ENCODE assay signal across 12 cellular contexts in genomic region chr16:51326131-51326856, GRCh38.
DNase-seq lines count a peak whose midpoint lies in the region; ATAC-seq and TF ChIP-seq lines count a peak whose summit lies in the region.
"Had no signal": no experiment of that assay in that cellular context is flagged by ENCODE, and none has a peak within 500 bp of the region (broad histone marks: within the 10 kb centered on the region; RNA-seq: fewer than 3 reads in every experiment).

No MANE protein-coding gene starts in this region.

- DNase-seq in GM23248 (peak; percentile 91), adipocyte (ENCODE audit: low read depth) (peak; percentile 69), foreskin melanocyte (peak; percentile 14), type B pancreatic cell (ENCODE audit: extremely low spot score, unreplicated experiment) (no peak), SKM-1 (lab: John Stamatoyannopoulos, UW; ENCODE audit: unreplicated experiment) (no peak), transverse colon (no peak)
- DNase-seq: NCI-H1048, NCI-H69 had no signal

- no peak for TF ChIP-seq POLR2A in transverse colon (IDR thresholded peaks at IDR 0.05)

- 2 to 4% methylated on average over 7 of the region's 7 CpGs for WGBS in GM23248 (ENCODE audit: low coverage in 1 of 2, low lambda C conversion rate in 2 of 2, missing lambda C conversion rate in 2 of 2), 2 experiments
- 32 to 47% methylated on average over 3 to 7 of the region's 7 CpGs for WGBS in transverse colon (ENCODE audit: low coverage in 1 of 2), 2 donors

- ATAC-seq in HG02623 (IDR thresholded peaks at IDR 0.05; ENCODE audit: unreplicated experiment) = no peak
- ATAC-seq: left lobe of liver had no signal

- H3K9me2 ChIP-seq in GM23248 (ENCODE audit: insufficient read depth) = no peaks in the 10 kb centered on the region

- intact Hi-C loops in transverse colon (cut with DNase I; ENCODE audit: low total_unique reads) = no loop called here

- no peaks in the 10 kb centered on the region for H3K79me2 ChIP-seq in GM23248 (ENCODE audit: insufficient read depth)
- H3K79me2 ChIP-seq: parathyroid adenoma had no signal

- H3F3A ChIP-seq in GM23248 (ENCODE audit: insufficient read depth) = peaks cover 25% of the 10 kb centered on the region

- no peak for TF ChIP-seq CTCF in type B pancreatic cell (conservative IDR thresholded peaks at IDR 0.05)
- no peak for TF ChIP-seq CTCF in transverse colon (IDR thresholded peaks at IDR 0.05)

- H3K36me3 Mint-ChIP-seq in type B pancreatic cell = no peaks in the 10 kb centered on the region

- H3K4me3 ChIP-seq in GM23248 (peak overlapping the region; percentile 29), adipocyte (ENCODE audit: low read length) (peak overlapping the region; percentile 7), transverse colon (no peak overlapping the region)

- no peak overlapping the region for H3K4me3 Mint-ChIP-seq in type B pancreatic cell
- H3K4me3 Mint-ChIP-seq: T-helper 1 cell treated with Interleukin-12 subunit alpha and Interleukin-12 subunit beta and Interleukin-4 antibody, amounts not matched to agents 30 μg/mL and 1 μg/mL, for 36 hours had no signal

- peaks cover 15% of the 10 kb centered on the region for H3K4me1 Mint-ChIP-seq in type B pancreatic cell (ENCODE audit: unreplicated experiment)

- H3K9me3 ChIP-seq in GM23248 (ENCODE audit: low read depth) = no peaks in the 10 kb centered on the region
- no peaks in the 10 kb centered on the region for H3K9me3 ChIP-seq in adipocyte (ENCODE audit: control insufficient read depth, low read length)
- H3K9me3 ChIP-seq in transverse colon = no peaks in the 10 kb centered on the region

- peak overlapping the region; percentile 3 for H3K27ac Mint-ChIP-seq in type B pancreatic cell
- H3K27ac Mint-ChIP-seq: T-helper 1 cell treated with Interleukin-12 subunit alpha and Interleukin-12 subunit beta and Interleukin-4 antibody, amounts not matched to agents 30 μg/mL and 1 μg/mL, for 36 hours had no signal

- peak overlapping the region; percentile 28; the same call in 1 of the 2 replicates for H3K9ac ChIP-seq in GM23248
- H3K9ac ChIP-seq in adipocyte (ENCODE audit: low read length) = no peak overlapping the region
- H3K9ac ChIP-seq: parathyroid adenoma had no signal

- no peaks in the 10 kb centered on the region for H3K27me3 ChIP-seq in GM23248 (replicated peaks; ENCODE audit: insufficient read depth)
- H3K27me3 ChIP-seq in adipocyte (replicated peaks; ENCODE audit: control insufficient read depth, insufficient read depth, low read length) = no peaks in the 10 kb centered on the region
- H3K27me3 ChIP-seq in transverse colon = no peaks in the 10 kb centered on the region

- in situ Hi-C loops in GM23248 (cut with MboI) = no loop called here
- in situ Hi-C loops in transverse colon (cut with MboI; ENCODE audit: low pct_ligation_motif_present in 1 of 4, low pct_unique_long_range_greater_than_20kb in 1 of 4, low sequenced_read_pairs in 3 of 4) = no loop called here

- H3K4me1 ChIP-seq in GM23248 (ENCODE audit: insufficient read depth) (peaks cover 23% of the 10 kb centered on the region), adipocyte (ENCODE audit: control insufficient read depth, insufficient read depth, low read length) (peaks cover 22% of the 10 kb centered on the region), transverse colon (no peaks in the 10 kb centered on the region)
- H3K4me1 ChIP-seq: parathyroid adenoma had no signal

- H3K36me3 ChIP-seq in GM23248 (ENCODE audit: low read depth) (no peaks in the 10 kb centered on the region), adipocyte (ENCODE audit: control insufficient read depth, insufficient read depth, low read length, severe bottlenecking) (no peaks in the 10 kb centered on the region), transverse colon (no peaks in the 10 kb centered on the region)

- H4K20me1 ChIP-seq in GM23248 (ENCODE audit: insufficient read depth) = no peaks in the 10 kb centered on the region

- peak overlapping the region; percentile 74 for H3K4me2 ChIP-seq in GM23248 (ENCODE audit: unreplicated experiment)

- H2AFZ ChIP-seq in GM23248 = no peak overlapping the region
- H2AFZ ChIP-seq: parathyroid adenoma had no signal

- no peaks in the 10 kb centered on the region for H3K9me3 Mint-ChIP-seq in type B pancreatic cell

- H3K27ac ChIP-seq in GM23248 (peak overlapping the region; percentile 51), transverse colon (no peak overlapping the region)
- H3K27ac ChIP-seq: parathyroid adenoma had no signal

- no peak for TF ChIP-seq EP300 in transverse colon (IDR thresholded peaks at IDR 0.05; ENCODE audit: low read depth)

- peaks cover 14% of the 10 kb centered on the region for H3K27me3 Mint-ChIP-seq in type B pancreatic cell

Comparison
In these comparisons a context has a peak if more than half of its experiments do, and no peak if none do; other contexts are left out.
1. DNase-seq: peak in GM23248 (single experiment), adipocyte (single experiment) and foreskin melanocyte (single experiment); none in type B pancreatic cell (single experiment), SKM-1 (single experiment) and transverse colon (single experiment).
2. H3K4me3 ChIP-seq: peak in GM23248 (single experiment) and adipocyte (single experiment); none in transverse colon (0 of 4).